Comparison of ENCODE assay signal across 1 cellular context in the genomic region with DNA sequence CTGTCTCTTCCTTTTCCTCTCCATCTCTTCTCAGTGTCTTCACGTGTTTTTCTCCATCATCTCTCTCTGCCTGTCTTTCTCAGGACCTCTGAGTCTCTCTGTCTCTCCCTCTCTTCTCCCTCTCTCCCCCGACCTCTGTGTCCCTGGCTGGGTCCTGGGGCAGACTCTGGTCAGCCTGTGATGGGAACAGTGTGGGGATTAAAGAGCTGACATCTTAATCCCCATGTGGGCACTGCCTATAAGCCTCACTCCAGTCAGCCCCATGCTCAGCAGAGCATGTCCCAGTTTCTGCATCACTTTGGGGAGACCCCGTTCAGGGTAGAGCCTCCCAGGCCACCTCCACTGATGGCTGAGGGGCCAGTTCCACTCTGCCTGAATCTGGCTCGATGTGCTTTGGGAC.
TF ChIP-seq lines count a peak whose summit lies in the region.

No MANE protein-coding gene starts in this region.

TF ChIP-seq in GM12878, 131 proteins besides CTCF, POLR2A, EP300 and RAD21:
- no peak for TF ChIP-seq NR2F1 (conservative IDR thresholded peaks at IDR 0.05)
- TF ChIP-seq CREM (IDR thresholded peaks at IDR 0.05; ENCODE audit: low read depth) = no peak
- no peak for TF ChIP-seq SREBF2 (IDR thresholded peaks at IDR 0.05; ENCODE audit: low read length)
- 0 out of 2 replicates have a peak, but pooled peaks have one; percentile 27 for TF ChIP-seq PAX5 (IDR thresholded peaks at IDR 0.05; ENCODE audit: borderline replicate concordance, low read depth, low read length)
- no peak for TF ChIP-seq CEBPZ (IDR thresholded peaks at IDR 0.05; ENCODE audit: low read depth, low read length)
- TF ChIP-seq BCL11A (IDR thresholded peaks at IDR 0.05; ENCODE audit: low read depth, low read length) = no peak
